In genomic region chr5:122095158-122095557, GRCh38 we compare ENCODE assay signal across 26 cellular contexts. TPM values are rescaled to one million over a fixed set of nuclear protein-coding genes. Genes with fewer than 3 reads are reported as not detected.
"Had no signal": no experiment of that assay in that cellular context is flagged by ENCODE, and none has a peak within 500 bp of the region (broad histone marks: within the 10 kb centered on the region; RNA-seq: fewer than 3 reads in every experiment).

No MANE protein-coding gene starts in this region.

- H3K27me3 Mint-ChIP-seq: activated CD4-positive, alpha-beta memory T cell treated with anti-CD3 and anti-CD28 coated beads, Interleukin-2, amount 10 ng/mL, durations not matched to agents 7 days and 5 days; activated naive CD8-positive, alpha-beta T cell; activated T-helper 17 cell treated with anti-CD3 and anti-CD28 coated beads, Interleukin-2, amount 50 U/mL, for 72 hours had no signal

- DNase-seq: activated CD4-positive, alpha-beta memory T cell treated with anti-CD3 and anti-CD28 coated beads, Interleukin-2, amount 10 ng/mL, durations not matched to agents 7 days and 5 days; activated CD4-positive, alpha-beta T cell treated with anti-CD3 and anti-CD28 coated beads for 36 hours; activated CD4-positive, alpha-beta T cell treated with anti-CD3 and anti-CD28 coated beads, Interleukin-2, amount 50 U/mL, for 1 hour; activated gamma-delta T cell; activated naive CD4-positive, alpha-beta T cell treated with anti-CD3 and anti-CD28 coated beads for 36 hours; activated T-cell treated with anti-CD3 and anti-CD28 coated beads for 4 hours; activated T-cell treated with anti-CD3 and anti-CD28 coated beads, Interleukin-2, amount 50 U/mL, for 48 hours; brain microvascular endothelial cell; NCI-H1048; NCI-H1930; NCI-H2171; NCI-H226; NCI-H526; NCI-H774; OCI-M1; SHP77 treated with DMSO at 0.1 percent for 48 hours; T-helper 1 cell had no signal

- H3K4me3 ChIP-seq: cardiac muscle cell had no signal

- H3K27ac Mint-ChIP-seq: activated CD4-positive, alpha-beta memory T cell treated with anti-CD3 and anti-CD28 coated beads, Interleukin-2, amount 10 ng/mL, durations not matched to agents 7 days and 5 days; activated CD4-positive, alpha-beta T cell treated with anti-CD3 and anti-CD28 coated beads for 36 hours; activated naive CD4-positive, alpha-beta T cell treated with anti-CD3 and anti-CD28 coated beads for 36 hours; activated naive CD8-positive, alpha-beta T cell; activated T-helper 17 cell treated with anti-CD3 and anti-CD28 coated beads, Interleukin-2, amount 50 U/mL, for 72 hours; IgD-negative memory B cell had no signal

- H3K36me3 ChIP-seq: brain microvascular endothelial cell, cardiac muscle cell had no signal

- H3K36me3 Mint-ChIP-seq: activated naive CD8-positive, alpha-beta T cell; IgD-negative memory B cell had no signal

- H3K27ac ChIP-seq: brain microvascular endothelial cell, cardiac muscle cell, VCaP had no signal

- H3K4me1 Mint-ChIP-seq: activated CD4-positive, alpha-beta memory T cell treated with anti-CD3 and anti-CD28 coated beads, Interleukin-2, amount 10 ng/mL, durations not matched to agents 7 days and 5 days; activated CD4-positive, alpha-beta T cell treated with anti-CD3 and anti-CD28 coated beads for 36 hours; activated T-helper 17 cell treated with anti-CD3 and anti-CD28 coated beads, Interleukin-2, amount 50 U/mL, for 72 hours; IgD-negative memory B cell had no signal

- H3K4me3 Mint-ChIP-seq: activated CD4-positive, alpha-beta memory T cell treated with anti-CD3 and anti-CD28 coated beads, Interleukin-2, amount 10 ng/mL, durations not matched to agents 7 days and 5 days; activated CD4-positive, alpha-beta T cell treated with anti-CD3 and anti-CD28 coated beads for 36 hours; activated naive CD4-positive, alpha-beta T cell treated with anti-CD3 and anti-CD28 coated beads for 36 hours; activated naive CD8-positive, alpha-beta T cell; activated T-helper 17 cell treated with anti-CD3 and anti-CD28 coated beads, Interleukin-2, amount 50 U/mL, for 72 hours; IgD-negative memory B cell had no signal

- ATAC-seq: activated CD4-positive, alpha-beta T cell treated with anti-CD3 and anti-CD28 coated beads for 36 hours; activated T-helper 17 cell treated with anti-CD3 and anti-CD28 coated beads, Interleukin-2, amount 50 U/mL, for 72 hours; Panc1 had no signal

- H3K9me3 Mint-ChIP-seq: activated CD4-positive, alpha-beta memory T cell treated with anti-CD3 and anti-CD28 coated beads, Interleukin-2, amount 10 ng/mL, durations not matched to agents 7 days and 5 days; activated naive CD4-positive, alpha-beta T cell treated with anti-CD3 and anti-CD28 coated beads for 36 hours; activated T-helper 17 cell treated with anti-CD3 and anti-CD28 coated beads, Interleukin-2, amount 50 U/mL, for 72 hours; IgD-negative memory B cell had no signal

- H3K27me3 ChIP-seq: brain microvascular endothelial cell, cardiac muscle cell had no signal

RNA-seq across cellular contexts. Expression of gene LOX, which starts 17.1 kb away (rescaled TPM):
- total RNA-seq: activated CD8-positive, alpha-beta memory T cell treated with anti-CD3 and anti-CD28 coated beads for 36 hours; activated naive CD4-positive, alpha-beta T cell treated with anti-CD3 and anti-CD28 coated beads for 36 hours; activated T-helper 17 cell treated with anti-CD3 and anti-CD28 coated beads, Interleukin-2, amount 50 U/mL, for 72 hours; T-helper 2 cell treated with Interferon-gamma antibody and Interleukin-4, amounts not matched to agents 100 ng/mL and 5 ng/mL, for 36 hours had no signal
- polyA plus RNA-seq: IgD-negative memory B cell had no signal

RNA-seq across cellular contexts. Expression of gene ZNF474, which starts 34.2 kb away (rescaled TPM):
- total RNA-seq: activated CD4-positive, alpha-beta memory T cell treated with anti-CD3 and anti-CD28 coated beads, Interleukin-2, amount 10 ng/mL, durations not matched to agents 7 days and 5 days; activated CD4-positive, alpha-beta T cell treated with anti-CD3 and anti-CD28 coated beads for 36 hours; activated CD8-positive, alpha-beta memory T cell treated with anti-CD3 and anti-CD28 coated beads for 36 hours; activated naive CD4-positive, alpha-beta T cell treated with anti-CD3 and anti-CD28 coated beads for 36 hours; activated T-helper 17 cell treated with anti-CD3 and anti-CD28 coated beads, Interleukin-2, amount 50 U/mL, for 72 hours; cardiac muscle cell; SK-MEL-5 had no signal
- polyA plus RNA-seq: cardiac muscle cell had no signal
